12 cellular contexts compared by ENCODE assay signal in the genomic region with DNA sequence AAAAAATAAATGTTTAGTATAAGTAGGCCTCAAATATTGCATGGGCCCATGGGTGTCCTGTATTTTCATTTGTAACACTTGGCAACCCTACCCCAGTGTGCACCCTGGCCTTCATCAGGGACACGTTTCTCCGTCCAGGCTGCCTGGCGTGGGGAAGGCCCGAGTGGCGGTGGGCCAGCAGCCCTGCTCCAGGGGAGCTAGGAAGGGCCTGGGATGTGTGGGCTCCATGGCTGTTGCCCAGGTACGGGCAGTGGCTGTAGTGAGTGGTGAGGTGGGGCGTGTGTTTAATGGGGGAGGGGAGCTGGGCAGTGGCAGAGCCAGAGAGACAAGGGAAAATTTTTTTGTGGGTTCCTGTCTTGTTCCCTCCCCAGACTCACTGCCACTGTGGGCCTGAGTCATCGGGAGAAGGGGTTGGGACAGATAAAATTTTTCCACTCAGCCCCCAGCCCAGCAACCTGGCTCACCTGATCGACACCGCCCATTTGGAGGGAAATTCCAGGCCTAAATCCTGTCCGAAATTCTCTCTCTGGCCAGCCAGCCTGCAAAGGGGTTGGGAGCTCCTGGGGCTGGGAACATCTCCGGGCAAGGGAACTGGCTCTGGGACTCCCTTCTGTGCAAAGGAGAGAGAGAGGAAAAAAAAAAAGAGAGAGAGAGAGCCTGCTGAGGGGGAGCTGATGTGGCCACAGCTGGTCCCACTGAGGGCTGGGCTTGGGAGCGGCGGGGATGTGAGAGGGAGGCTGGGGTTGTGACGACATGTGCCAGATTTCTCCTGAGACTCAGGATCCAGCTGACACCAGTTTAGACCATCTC. TPM values are rescaled to one million over a fixed set of nuclear protein-coding genes. Genes with fewer than 3 reads are reported as not detected.
DNase-seq lines count a peak whose midpoint lies in the region; ATAC-seq and TF ChIP-seq lines count a peak whose summit lies in the region.
"Had no signal": no experiment of that assay in that cellular context is flagged by ENCODE, and none has a peak within 500 bp of the region (broad histone marks: within the 10 kb centered on the region; RNA-seq: fewer than 3 reads in every experiment).

No MANE protein-coding gene starts in this region.

- no peak overlapping the region for H3K27ac ChIP-seq in A673 (ENCODE audit: low read depth, low read length, poor library complexity, severe bottlenecking)
- peak overlapping the region; percentile 97 for H3K27ac ChIP-seq in epithelial cell of prostate
- H3K27ac ChIP-seq in tibial artery = no peak overlapping the region
- H3K27ac ChIP-seq: BLaER1 had no signal

- CTCF ChIA-PET in A673 (lab: Charles Lee) = no interaction called here

- no peaks in the 10 kb centered on the region for H3K27me3 ChIP-seq in A673 (replicated peaks; ENCODE audit: insufficient read depth, low read depth, low read length, poor library complexity)
- H3K27me3 ChIP-seq in tibial artery = no peaks in the 10 kb centered on the region
- H3K27me3 ChIP-seq: BLaER1 had no signal

- intact Hi-C loops in A673 (cut with micrococcal nuclease; ENCODE audit: unreplicated experiment) (no loop called here), tibial artery (cut with DNase I; ENCODE audit: low total_unique reads) (no loop called here)

- H3K9me3 ChIP-seq in A673 (ENCODE audit: low read depth, low read length, poor library complexity, severe bottlenecking) (no peaks in the 10 kb centered on the region), tibial artery (no peaks in the 10 kb centered on the region)
- H3K9me3 ChIP-seq: BLaER1 had no signal

- POLR2A ChIA-PET in A673 (lab: Charles Lee; ENCODE audit: low non-redundant PET) = no interaction called here

- H3K4me3 ChIP-seq in A673 (ENCODE audit: low read depth, low read length, poor library complexity, severe bottlenecking) (no peak overlapping the region), tibial artery (no peak overlapping the region)
- H3K4me3 ChIP-seq: BLaER1 had no signal

- no peak for ATAC-seq in GM21423 (IDR thresholded peaks at IDR 0.05; ENCODE audit: unreplicated experiment)

- H3K36me3 ChIP-seq in A673 (ENCODE audit: insufficient read depth, low read length, poor library complexity, severe bottlenecking) = no peaks in the 10 kb centered on the region
- H3K36me3 ChIP-seq in tibial artery = no peaks in the 10 kb centered on the region
- H3K36me3 ChIP-seq: BLaER1 had no signal

- peak; percentile 28 for DNase-seq in A673 (ENCODE audit: low spot score)
- peak; percentile 26 for DNase-seq in MV-4-11 (lab: John Stamatoyannopoulos, UW)
- DNase-seq in epithelial cell of prostate (ENCODE audit: low read depth, low spot score) = no peak
- peak; percentile 87 for DNase-seq in mesenteric fat pad (ENCODE audit: low spot score)
- DNase-seq in tibial artery = no peak
- DNase-seq in stimulated activated CD4-positive, alpha-beta T cell treated with anti-CD3 and anti-CD28 coated beads, Interleukin-2, amount 100 ng/mL, for 48 hours = no peak
- no peak for DNase-seq in dedifferentiated amniotic fluid mesenchymal stem cell (ENCODE audit: extremely low spot score)
- DNase-seq: activated CD4-positive, alpha-beta T cell treated with anti-CD3 and anti-CD28 coated beads, Interleukin-2, amount 50 U/mL, for 1 hour; dermis blood vessel endothelial cell; NCI-H1048 had no signal

- H3K4me1 ChIP-seq in A673 (ENCODE audit: insufficient read depth, low read length, poor library complexity, severe bottlenecking) = no peaks in the 10 kb centered on the region
- no peaks in the 10 kb centered on the region for H3K4me1 ChIP-seq in tibial artery

- TF ChIP-seq CTCF in A673 (conservative IDR thresholded peaks at IDR 0.05; ENCODE audit: low read depth, low read length) (no peak), tibial artery (IDR thresholded peaks at IDR 0.05) (no peak)

- BruUV-seq in A673 (replicated peaks; lab: Mats Ljungman, UMichigan) = no TSS peak

RNA-seq across cellular contexts. Expression of a gene that starts 32.5 kb away (rescaled TPM):
- 116 and 144 TPM in 2 replicates for total RNA-seq in A673 (2021)
- 498 TPM for total RNA-seq in mesenteric fat pad

RNA-seq across cellular contexts. Expression of a gene that starts 49.9 kb away (rescaled TPM):
- total RNA-seq in A673 (2021) (64.6 and 69.1 TPM in 2 replicates), mesenteric fat pad (34.5 TPM)

Comparison
In these comparisons a context has a peak if more than half of its experiments do, and no peak if none do; other contexts are left out.
1. DNase-seq: peak in A673 (single experiment), MV-4-11 (single experiment) and mesenteric fat pad (single experiment); none in epithelial cell of prostate (single experiment), tibial artery (0 of 2), stimulated activated CD4-positive, alpha-beta T cell treated with anti-CD3 and anti-CD28 coated beads, Interleukin-2, amount 100 ng/mL, for 48 hours (0 of 2) and dedifferentiated amniotic fluid mesenchymal stem cell (single experiment).